Comparison of ENCODE assay signal across 23 cellular contexts in the genomic region with DNA sequence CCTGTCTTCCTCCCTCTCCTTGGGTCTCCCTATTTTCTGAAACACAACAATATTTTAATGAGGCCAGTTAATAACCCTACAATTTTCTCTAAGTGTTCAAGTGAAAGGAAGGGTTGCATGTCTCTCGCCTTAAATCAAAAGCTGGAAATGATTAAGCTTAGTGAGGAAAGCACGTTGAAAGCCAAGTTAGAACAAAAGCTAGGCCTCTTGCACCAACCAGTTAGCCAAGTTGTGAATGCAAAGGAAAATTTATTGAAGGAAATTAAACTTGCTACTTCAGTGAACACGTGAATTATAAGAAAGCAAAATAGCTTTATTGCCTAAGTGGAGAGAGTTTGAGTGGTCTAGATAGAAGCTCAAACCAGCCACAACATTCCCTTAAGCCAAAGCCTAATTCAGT.
DNase-seq lines count a peak whose midpoint lies in the region; ATAC-seq and TF ChIP-seq lines count a peak whose summit lies in the region.
"Had no signal": no experiment of that assay in that cellular context is flagged by ENCODE, and none has a peak within 500 bp of the region (broad histone marks: within the 10 kb centered on the region; RNA-seq: fewer than 3 reads in every experiment).

No MANE protein-coding gene starts in this region.

- no peaks in the 10 kb centered on the region for H3K4me1 ChIP-seq in OCI-LY1 (ENCODE audit: insufficient read depth, low read length, severe bottlenecking)
- H3K4me1 ChIP-seq: BLaER1 had no signal

- H3K4me1 Mint-ChIP-seq in nephron (peaks cover 8% of the 10 kb centered on the region), T-cell (no peaks in the 10 kb centered on the region)
- H3K4me1 Mint-ChIP-seq: CD4-positive, alpha-beta memory T cell; IgD-negative memory B cell had no signal

- H3K79me2 ChIP-seq in OCI-LY1 (ENCODE audit: insufficient read depth, low read length): no peaks in the 10 kb centered on the region

- H3K27me3 Mint-ChIP-seq in nephron (ENCODE audit: low read depth) (no peaks in the 10 kb centered on the region), T-cell (no peaks in the 10 kb centered on the region)
- H3K27me3 Mint-ChIP-seq: CD4-positive, alpha-beta memory T cell; IgD-negative memory B cell had no signal

- ATAC-seq in T-cell (replicated peaks in 1 of 4) (no peak), GM21619 (IDR thresholded peaks at IDR 0.05; ENCODE audit: unreplicated experiment) (no peak)
- ATAC-seq: HCT116, Panc1 had no signal

- H3K27me3 ChIP-seq in OCI-LY1 (ENCODE audit: insufficient read depth, low read length): no peaks in the 10 kb centered on the region
- H3K27me3 ChIP-seq: BLaER1 had no signal

- H3K9ac ChIP-seq in OCI-LY1 (ENCODE audit: low read length): no peak overlapping the region
- H3K9ac ChIP-seq: BLaER1 had no signal

- CTCF ChIA-PET in T-cell (lab: Charles Lee): interaction anchor here in 1 of 2 donors (0.5 kb wide), 1 partner anchor 103 kb away, joined by 3 read pairs; no protein-coding TSS in a partner anchor

- H3F3A ChIP-seq in OCI-LY1 (ENCODE audit: insufficient read depth, low read length): no peaks in the 10 kb centered on the region

- no peaks in the 10 kb centered on the region for H3K9me3 Mint-ChIP-seq in nephron
- H3K9me3 Mint-ChIP-seq in T-cell: no peaks in the 10 kb centered on the region
- H3K9me3 Mint-ChIP-seq: CD4-positive, alpha-beta memory T cell; IgD-negative memory B cell had no signal

- H2AFZ ChIP-seq in OCI-LY1 (ENCODE audit: low read length): peak overlapping the region; percentile 78; the same call in 1 of the 2 replicates

- no peak for TF ChIP-seq CTCF in AG10803 (conservative IDR thresholded peaks at IDR 0.05; ENCODE audit: low read length)
- TF ChIP-seq CTCF in OCI-LY1 (IDR thresholded peaks at IDR 0.05; ENCODE audit: low read length): no peak
- no peak for TF ChIP-seq CTCF in nephron (IDR thresholded peaks at IDR 0.05; ENCODE audit: unreplicated experiment in 3 of 3)

- H3K9me2 ChIP-seq in OCI-LY1 (ENCODE audit: low read depth, low read length): no peaks in the 10 kb centered on the region

- peak overlapping the region; percentile 7 to 14 (median 13) for H3K27ac Mint-ChIP-seq in nephron
- H3K27ac Mint-ChIP-seq in T-cell: no peak overlapping the region
- H3K27ac Mint-ChIP-seq: CD4-positive, alpha-beta memory T cell; IgD-negative memory B cell had no signal

- DNase-seq in AG10803 (ENCODE audit: low read depth) (peak; percentile 69), fibroblast of gingiva (ENCODE audit: low read depth) (peak; percentile 65), T-cell (no peak), iPS-NIHi7 (ENCODE audit: extremely low spot score) (no peak)
- DNase-seq in activated CD4-positive, alpha-beta T cell treated with anti-CD3 and anti-CD28 coated beads, Interleukin-2, amount 50 U/mL, for 1 hour: no peak
- DNase-seq: CD4-positive, alpha-beta memory T cell; DMS153; GDM1; GOT3; Kasumi-1; MM.1S; NCI-H1092; NCI-H2081 treated with DMSO at 0.1 percent for 48 hours; NCI-H2227 treated with DMSO at 0.1 percent for 48 hours; NCI-H510A treated with DMSO at 0.1 percent for 48 hours; NCI-H82 had no signal

- H3K36me3 Mint-ChIP-seq in nephron (ENCODE audit: low read depth) (no peaks in the 10 kb centered on the region), T-cell (no peaks in the 10 kb centered on the region)
- H3K36me3 Mint-ChIP-seq: CD4-positive, alpha-beta memory T cell; IgD-negative memory B cell had no signal

- POLR2A ChIA-PET in T-cell (lab: Charles Lee): no interaction called here

- H3K36me3 ChIP-seq in OCI-LY1 (ENCODE audit: insufficient read depth, low read length): no peaks in the 10 kb centered on the region
- H3K36me3 ChIP-seq: BLaER1 had no signal

- no peak overlapping the region for H3K4me2 ChIP-seq in OCI-LY1 (ENCODE audit: low read length)
- H3K4me2 ChIP-seq: BLaER1 had no signal

- H4K20me1 ChIP-seq in OCI-LY1 (ENCODE audit: insufficient read depth, low read length): no peaks in the 10 kb centered on the region
- H4K20me1 ChIP-seq: BLaER1 had no signal

- no peak overlapping the region for H3K27ac ChIP-seq in OCI-LY1 (ENCODE audit: low read depth, low read length, poor library complexity, severe bottlenecking)
- H3K27ac ChIP-seq: BLaER1 had no signal

- H3K4me3 ChIP-seq in AG10803 (ENCODE audit: low read length) (no peak overlapping the region), OCI-LY1 (ENCODE audit: low read depth, low read length, poor library complexity, severe bottlenecking) (no peak overlapping the region)
- H3K4me3 ChIP-seq: BLaER1 had no signal

- H3K4me3 Mint-ChIP-seq in nephron: no peak overlapping the region
- H3K4me3 Mint-ChIP-seq in T-cell: no peak overlapping the region
- H3K4me3 Mint-ChIP-seq: CD4-positive, alpha-beta memory T cell had no signal

- H3K9me3 ChIP-seq in OCI-LY1 (ENCODE audit: low read length): no peaks in the 10 kb centered on the region
- H3K9me3 ChIP-seq: BLaER1 had no signal

Comparison
In these comparisons a context has a peak if more than half of its experiments do, and no peak if none do; other contexts are left out.
1. DNase-seq: peak in AG10803 (single experiment) and fibroblast of gingiva (single experiment); none in T-cell (0 of 34), activated CD4-positive, alpha-beta T cell treated with anti-CD3 and anti-CD28 coated beads, Interleukin-2, amount 50 U/mL, for 1 hour (single experiment) and iPS-NIHi7 (single experiment).
2. H3K27ac Mint-ChIP-seq: peak in nephron (3 of 3); none in T-cell (0 of 2).